In the genomic region with DNA sequence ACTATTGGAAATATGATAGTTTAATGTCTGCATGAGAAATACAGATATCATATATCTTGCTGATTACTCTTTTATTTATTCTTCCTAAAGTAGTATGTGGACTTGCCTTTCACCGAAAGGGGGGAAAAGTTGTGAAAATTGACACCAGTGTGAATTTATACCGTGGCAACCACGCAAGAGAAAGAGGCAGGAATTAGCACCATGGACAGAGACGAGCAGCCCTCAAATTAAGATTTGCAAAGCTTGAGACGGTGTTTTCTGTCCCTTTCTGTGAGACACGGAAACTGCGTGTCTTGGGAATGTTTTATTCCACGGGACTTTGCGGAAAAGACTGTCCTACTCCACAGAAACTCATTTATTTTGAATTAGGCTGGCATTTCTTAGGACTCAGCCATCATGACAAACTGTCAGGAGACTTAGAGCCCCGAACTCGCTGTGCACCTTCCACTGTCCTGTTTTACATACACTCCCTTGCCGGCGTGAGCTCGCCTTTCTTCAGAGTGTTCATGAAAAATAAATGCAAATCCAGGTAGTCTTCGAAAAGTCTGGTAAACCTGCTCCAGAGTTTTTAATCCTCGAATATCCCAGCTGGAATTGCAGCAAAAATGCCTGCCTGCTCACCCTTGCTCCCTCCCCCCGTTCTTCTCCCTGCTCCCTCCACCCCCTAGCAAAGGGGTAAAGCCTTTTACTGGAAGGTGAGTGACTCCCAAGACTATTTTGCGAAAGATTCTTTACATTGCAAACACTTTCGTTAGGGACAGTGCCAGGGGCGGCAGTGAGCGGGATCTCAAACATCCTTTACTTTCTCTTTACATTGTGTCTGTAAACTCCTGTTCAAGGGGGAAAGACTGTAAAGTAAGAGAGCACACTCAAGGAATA, we compare ENCODE assay signal across 1 cellular context.
TF ChIP-seq lines count a peak whose summit lies in the region.

No MANE protein-coding gene starts in this region.

TF ChIP-seq in HCT116, 20 proteins besides CTCF, POLR2A, EP300 and RAD21:
- TF ChIP-seq, protein P1, sequence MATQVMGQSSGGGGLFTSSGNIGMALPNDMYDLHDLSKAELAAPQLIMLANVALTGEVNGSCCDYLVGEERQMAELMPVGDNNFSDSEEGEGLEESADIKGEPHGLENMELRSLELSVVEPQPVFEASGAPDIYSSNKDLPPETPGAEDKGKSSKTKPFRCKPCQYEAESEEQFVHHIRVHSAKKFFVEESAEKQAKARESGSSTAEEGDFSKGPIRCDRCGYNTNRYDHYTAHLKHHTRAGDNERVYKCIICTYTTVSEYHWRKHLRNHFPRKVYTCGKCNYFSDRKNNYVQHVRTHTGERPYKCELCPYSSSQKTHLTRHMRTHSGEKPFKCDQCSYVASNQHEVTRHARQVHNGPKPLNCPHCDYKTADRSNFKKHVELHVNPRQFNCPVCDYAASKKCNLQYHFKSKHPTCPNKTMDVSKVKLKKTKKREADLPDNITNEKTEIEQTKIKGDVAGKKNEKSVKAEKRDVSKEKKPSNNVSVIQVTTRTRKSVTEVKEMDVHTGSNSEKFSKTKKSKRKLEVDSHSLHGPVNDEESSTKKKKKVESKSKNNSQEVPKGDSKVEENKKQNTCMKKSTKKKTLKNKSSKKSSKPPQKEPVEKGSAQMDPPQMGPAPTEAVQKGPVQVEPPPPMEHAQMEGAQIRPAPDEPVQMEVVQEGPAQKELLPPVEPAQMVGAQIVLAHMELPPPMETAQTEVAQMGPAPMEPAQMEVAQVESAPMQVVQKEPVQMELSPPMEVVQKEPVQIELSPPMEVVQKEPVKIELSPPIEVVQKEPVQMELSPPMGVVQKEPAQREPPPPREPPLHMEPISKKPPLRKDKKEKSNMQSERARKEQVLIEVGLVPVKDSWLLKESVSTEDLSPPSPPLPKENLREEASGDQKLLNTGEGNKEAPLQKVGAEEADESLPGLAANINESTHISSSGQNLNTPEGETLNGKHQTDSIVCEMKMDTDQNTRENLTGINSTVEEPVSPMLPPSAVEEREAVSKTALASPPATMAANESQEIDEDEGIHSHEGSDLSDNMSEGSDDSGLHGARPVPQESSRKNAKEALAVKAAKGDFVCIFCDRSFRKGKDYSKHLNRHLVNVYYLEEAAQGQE (IDR thresholded peaks at IDR 0.05; ENCODE audit: low read depth) = peak; percentile 18
- TF ChIP-seq ELF1 (IDR thresholded peaks at IDR 0.05; ENCODE audit: borderline replicate concordance, low read depth) = no peak
- TF ChIP-seq SIN3A (IDR thresholded peaks at IDR 0.05; ENCODE audit: low read depth) = no peak
TF ChIP-seq in HCT116: peak in this region for 1.
